In genomic region chr18:12366379-12366778, GRCh38 we compare ENCODE assay signal across 14 cellular contexts.
"Had no signal": no experiment of that assay in that cellular context is flagged by ENCODE, and none has a peak within 500 bp of the region (broad histone marks: within the 10 kb centered on the region; RNA-seq: fewer than 3 reads in every experiment).

No MANE protein-coding gene starts in this region.

- DNase-seq: activated gamma-delta T cell treated with Interleukin-2 at 50 U/mL for 16 hours; activated T-cell treated with anti-CD3 and anti-CD28 coated beads, Interleukin-2, amount 50 U/mL, for 72 hours; aorta; hippocampal formation; kidney glomerular epithelial cell; mammary epithelial cell; SHP77 treated with DMSO at 0.1 percent for 48 hours; stomach; tibial artery had no signal

- H3K4me3 ChIP-seq: breast epithelium, skin epidermis, stomach, tibial artery had no signal

- H3K27me3 Mint-ChIP-seq: natural killer cell treated with Interleukin-12 subunit alpha and Interleukin-12 subunit beta and Interleukin-15 and Interleukin-18, amount 100 ng/mL, for 72 hours had no signal

- H3K27ac ChIP-seq: breast epithelium, skin epidermis, stomach, tibial artery had no signal

- H3K4me3 Mint-ChIP-seq: activated T-cell treated with anti-CD3 and anti-CD28 coated beads, Interleukin-2, amount 50 U/mL, for 72 hours; natural killer cell treated with Interleukin-12 subunit alpha and Interleukin-12 subunit beta and Interleukin-15 and Interleukin-18, amount 100 ng/mL, for 72 hours; T-helper 2 cell treated with Interferon-gamma antibody and Interleukin-4, amounts not matched to agents 5 μg/mL and 100 μg/mL, for 36 hours had no signal

- H3K9me3 ChIP-seq: breast epithelium, stomach, tibial artery had no signal

- H3K27me3 ChIP-seq: breast epithelium, stomach, tibial artery had no signal

- H3K9me3 Mint-ChIP-seq: activated T-cell treated with anti-CD3 and anti-CD28 coated beads, Interleukin-2, amount 50 U/mL, for 72 hours; natural killer cell treated with Interleukin-12 subunit alpha and Interleukin-12 subunit beta and Interleukin-15 and Interleukin-18, amount 100 ng/mL, for 72 hours; T-helper 2 cell treated with Interferon-gamma antibody and Interleukin-4, amounts not matched to agents 5 μg/mL and 100 μg/mL, for 36 hours had no signal

- H3K4me1 ChIP-seq: breast epithelium, tibial artery had no signal

- H3K27ac Mint-ChIP-seq: activated T-cell treated with anti-CD3 and anti-CD28 coated beads, Interleukin-2, amount 50 U/mL, for 72 hours; natural killer cell treated with Interleukin-12 subunit alpha and Interleukin-12 subunit beta and Interleukin-15 and Interleukin-18, amount 100 ng/mL, for 72 hours; T-helper 2 cell treated with Interferon-gamma antibody and Interleukin-4, amounts not matched to agents 5 μg/mL and 100 μg/mL, for 36 hours had no signal

- ATAC-seq: activated CD4-positive, CD25-positive, alpha-beta regulatory T cell treated with anti-CD3 and anti-CD28 coated beads, Interleukin-2, amount 50 U/mL, for 24 hours; activated T-cell treated with anti-CD3 and anti-CD28 coated beads, Interleukin-2, amount 50 U/mL, for 72 hours; natural killer cell treated with Interleukin-12 subunit alpha and Interleukin-12 subunit beta and Interleukin-15 and Interleukin-18, amount 100 ng/mL, for 72 hours had no signal
